Comparison of ENCODE assay signal across 16 cellular contexts in the genomic region with DNA sequence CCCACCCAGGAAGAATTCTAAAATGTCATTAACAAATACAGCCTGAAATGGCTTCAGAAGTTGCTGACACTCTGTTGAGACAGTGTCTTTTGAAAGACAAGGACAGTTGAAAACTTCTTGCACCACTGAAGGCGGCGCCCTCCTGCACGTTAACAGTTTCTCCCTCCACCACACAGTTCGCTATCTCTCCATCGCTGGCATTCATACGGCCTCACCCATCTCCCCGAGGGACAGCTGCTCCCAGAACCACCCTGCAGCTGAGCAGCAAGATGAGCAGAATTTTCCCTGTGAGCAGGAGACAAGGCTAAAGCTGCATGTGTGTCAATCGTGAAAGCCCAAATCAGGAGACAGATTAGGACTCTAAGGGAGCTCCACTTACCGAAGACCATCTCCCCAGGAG.
DNase-seq lines count a peak whose midpoint lies in the region; ATAC-seq and TF ChIP-seq lines count a peak whose summit lies in the region.
"Had no signal": no experiment of that assay in that cellular context is flagged by ENCODE, and none has a peak within 500 bp of the region (broad histone marks: within the 10 kb centered on the region; RNA-seq: fewer than 3 reads in every experiment).

No MANE protein-coding gene starts in this region.

- H3K27ac Mint-ChIP-seq in brain: peak overlapping the region in 3 of 5 experiments; percentile 55 to 84 (median 64)
- H3K27ac Mint-ChIP-seq in activated naive CD4-positive, alpha-beta T cell treated with anti-CD3 and anti-CD28 coated beads, Interleukin-2, amount 10 ng/mL, durations not matched to agents 7 days and 5 days: no peak overlapping the region
- H3K27ac Mint-ChIP-seq: activated naive CD4-positive, alpha-beta T cell treated with anti-CD3 and anti-CD28 coated beads, Interleukin-2, amount 50 U/mL, for 24 hours had no signal

- peaks cover 11% of the 10 kb centered on the region for H3K27me3 Mint-ChIP-seq in brain
- peaks cover 50% of the 10 kb centered on the region for H3K27me3 Mint-ChIP-seq in activated naive CD4-positive, alpha-beta T cell treated with anti-CD3 and anti-CD28 coated beads, Interleukin-2, amount 10 ng/mL, durations not matched to agents 7 days and 5 days
- H3K27me3 Mint-ChIP-seq: activated naive CD4-positive, alpha-beta T cell treated with anti-CD3 and anti-CD28 coated beads, Interleukin-2, amount 50 U/mL, for 24 hours had no signal

- no peaks in the 10 kb centered on the region for H3K9me3 Mint-ChIP-seq in brain
- H3K9me3 Mint-ChIP-seq in activated naive CD4-positive, alpha-beta T cell treated with anti-CD3 and anti-CD28 coated beads, Interleukin-2, amount 10 ng/mL, durations not matched to agents 7 days and 5 days: no peaks in the 10 kb centered on the region
- H3K9me3 Mint-ChIP-seq: activated naive CD4-positive, alpha-beta T cell treated with anti-CD3 and anti-CD28 coated beads, Interleukin-2, amount 50 U/mL, for 24 hours had no signal

- no peaks in the 10 kb centered on the region for H3K36me3 ChIP-seq in sigmoid colon
- H3K36me3 ChIP-seq: breast epithelium, tibial artery had no signal

- H3K4me3 ChIP-seq in sigmoid colon (no peak overlapping the region), lower leg skin (ENCODE audit: low read depth, poor library complexity, severe bottlenecking) (no peak overlapping the region)
- H3K4me3 ChIP-seq: breast epithelium, tibial artery had no signal

- H3K27me3 ChIP-seq in sigmoid colon: no peaks in the 10 kb centered on the region
- H3K27me3 ChIP-seq: breast epithelium, tibial artery had no signal

- peak overlapping the region in 1 of 5 experiments; percentile 19 for H3K4me3 Mint-ChIP-seq in brain
- H3K4me3 Mint-ChIP-seq in activated naive CD4-positive, alpha-beta T cell treated with anti-CD3 and anti-CD28 coated beads, Interleukin-2, amount 10 ng/mL, durations not matched to agents 7 days and 5 days: no peak overlapping the region
- H3K4me3 Mint-ChIP-seq: activated naive CD4-positive, alpha-beta T cell treated with anti-CD3 and anti-CD28 coated beads, Interleukin-2, amount 50 U/mL, for 24 hours had no signal

- no peak for ATAC-seq in HG03442 (IDR thresholded peaks at IDR 0.05; ENCODE audit: unreplicated experiment)

- DNase-seq in HUDEP-2 (lab: John Stamatoyannopoulos, UW; ENCODE audit: unreplicated experiment in 76 of 76) (peak in 75 of 76 experiments; percentile 65 to 98 (median 94)), NOMO-1 treated with dmso at 0.1 percent for 144 hours (lab: John Stamatoyannopoulos, UW; ENCODE audit: unreplicated experiment) (peak; percentile 88), sigmoid colon (peak; percentile 29), lower leg skin (ENCODE audit: low spot score in 2 of 2) (no peak), NCI-H2227 (lab: John Stamatoyannopoulos, UW; ENCODE audit: unreplicated experiment) (no peak)
- DNase-seq in activated naive CD4-positive, alpha-beta T cell treated with anti-CD3 and anti-CD28 coated beads, Interleukin-2, amount 10 ng/mL, durations not matched to agents 7 days and 5 days: no peak
- DNase-seq: DMS53; effector memory CD4-positive, alpha-beta T cell; foreskin fibroblast; NCI-H69; stimulated activated CD4-positive, alpha-beta T cell treated with anti-CD3 and anti-CD28 coated beads, Interleukin-15, amount 100 ng/mL, for 24 hours; tibial artery had no signal

- peaks cover 60% of the 10 kb centered on the region for H3K4me1 Mint-ChIP-seq in brain
- peaks cover 29% of the 10 kb centered on the region for H3K4me1 Mint-ChIP-seq in activated naive CD4-positive, alpha-beta T cell treated with anti-CD3 and anti-CD28 coated beads, Interleukin-2, amount 10 ng/mL, durations not matched to agents 7 days and 5 days

- intact Hi-C loops in sigmoid colon (cut with DNase I): no loop called here
- intact Hi-C loops in lower leg skin (cut with DNase I; ENCODE audit: low total_unique reads): no loop called here

- H3K4me1 ChIP-seq in sigmoid colon: peaks cover 0 to 19% (median 15%) of the 10 kb centered on the region in 4 donors

- TF ChIP-seq POLR2A in sigmoid colon (IDR thresholded peaks at IDR 0.05) (no peak), lower leg skin (IDR thresholded peaks at IDR 0.05) (no peak)

- H3K36me3 Mint-ChIP-seq in brain: no peaks in the 10 kb centered on the region
- no peaks in the 10 kb centered on the region for H3K36me3 Mint-ChIP-seq in activated naive CD4-positive, alpha-beta T cell treated with anti-CD3 and anti-CD28 coated beads, Interleukin-2, amount 10 ng/mL, durations not matched to agents 7 days and 5 days

- no peak for TF ChIP-seq CTCF in brain (conservative IDR thresholded peaks at IDR 0.05)
- no peak for TF ChIP-seq CTCF in sigmoid colon (IDR thresholded peaks at IDR 0.05)
- TF ChIP-seq CTCF in lower leg skin (IDR thresholded peaks at IDR 0.05): no peak

- 17 to 43% methylated on average over 9 of the region's 9 CpGs for WGBS in sigmoid colon, 2 donors
- 28 to 31% methylated on average over 9 of the region's 9 CpGs for WGBS in lower leg skin, 2 donors

- CTCF ChIA-PET in activated naive CD4-positive, alpha-beta T cell treated with anti-CD3 and anti-CD28 coated beads, Interleukin-2, amount 10 ng/mL, durations not matched to agents 7 days and 5 days (lab: Charles Lee): interaction anchor here (0.8 to 1.0 kb wide), 2 partner anchors 13 to 19 kb away, joined by 3 read pairs; no protein-coding TSS in a partner anchor

- H3K27ac ChIP-seq in sigmoid colon: no peak overlapping the region
- H3K27ac ChIP-seq: breast epithelium, tibial artery had no signal

- TF ChIP-seq EP300 in sigmoid colon (IDR thresholded peaks at IDR 0.05): no peak

- H3K9me3 ChIP-seq in sigmoid colon: no peaks in the 10 kb centered on the region
- H3K9me3 ChIP-seq: breast epithelium, tibial artery had no signal

Comparison
In these comparisons a context has a peak if more than half of its experiments do, and no peak if none do; other contexts are left out.
1. DNase-seq: peak in HUDEP-2 (75 of 76), NOMO-1 treated with dmso at 0.1 percent for 144 hours (single experiment) and sigmoid colon (single experiment); none in lower leg skin (0 of 2), activated naive CD4-positive, alpha-beta T cell treated with anti-CD3 and anti-CD28 coated beads, Interleukin-2, amount 10 ng/mL, durations not matched to agents 7 days and 5 days (single experiment) and NCI-H2227 (single experiment).